ENCODE assay signal across 31 cellular contexts in genomic region chr20:34651200-34651599, GRCh38.
"Had no signal": no experiment of that assay in that cellular context is flagged by ENCODE, and none has a peak within 500 bp of the region (broad histone marks: within the 10 kb centered on the region; RNA-seq: fewer than 3 reads in every experiment).

No MANE protein-coding gene starts in this region.

- H3K36me3 ChIP-seq: brain microvascular endothelial cell, cardiac muscle cell had no signal

- H3K9me3 Mint-ChIP-seq: activated CD4-positive, alpha-beta memory T cell treated with anti-CD3 and anti-CD28 coated beads, Interleukin-2, amount 10 ng/mL, durations not matched to agents 7 days and 5 days; activated naive CD4-positive, alpha-beta T cell treated with anti-CD3 and anti-CD28 coated beads, Interleukin-2, amount 10 ng/mL, durations not matched to agents 7 days and 5 days; activated naive CD8-positive, alpha-beta T cell treated with anti-CD3 and anti-CD28 coated beads, Interleukin-2, amount 50 U/mL, for 24 hours; central memory CD8-positive, alpha-beta T cell had no signal

- H3K4me2 ChIP-seq: KMS-11 had no signal

- DNase-seq: activated CD4-positive, alpha-beta memory T cell treated with anti-CD3 and anti-CD28 coated beads, Interleukin-2, amount 10 ng/mL, durations not matched to agents 7 days and 5 days; activated CD4-positive, alpha-beta T cell treated with anti-CD3 and anti-CD28 coated beads for 1 hour; activated CD4-positive, alpha-beta T cell treated with anti-CD3 and anti-CD28 coated beads for 48 hours; activated CD4-positive, CD25-positive, alpha-beta regulatory T cell; activated CD8-positive, alpha-beta memory T cell treated with anti-CD3 and anti-CD28 coated beads for 24 hours; activated CD8-positive, alpha-beta memory T cell treated with anti-CD3 and anti-CD28 coated beads, Interleukin-2, amount 10 ng/mL, durations not matched to agents 7 days and 5 days; activated CD8-positive, alpha-beta memory T cell treated with anti-CD3 and anti-CD28 coated beads, Interleukin-2, amount 50 U/mL, for 48 hours; activated effector memory CD4-positive, alpha-beta T cell treated with Interleukin-2 at 50 U/mL for 16 hours; activated naive CD4-positive, alpha-beta T cell treated with anti-CD3 and anti-CD28 coated beads, Interleukin-2, amount 10 ng/mL, durations not matched to agents 7 days and 5 days; activated naive CD8-positive, alpha-beta T cell treated with anti-CD3 and anti-CD28 coated beads, Interleukin-2, amount 50 U/mL, for 24 hours; activated T-cell treated with anti-CD3 and anti-CD28 coated beads, Interleukin-2, amount 50 U/mL, for 1 hour; anterior cingulate cortex; brain microvascular endothelial cell; NCI-H1092 treated with DMSO at 0.1 percent for 48 hours; NCI-H1417; NCI-H146; NCI-H187; NCI-H2029 treated with DMSO at 0.1 percent for 48 hours; NCI-H2107; NCI-H226; NCI-H524 treated with DMSO at 0.1 percent for 48 hours; SHP77; SJCRH30; T1000; WERI-Rb-1 had no signal

- H3K27ac ChIP-seq: brain microvascular endothelial cell, cardiac muscle cell, KMS-11, SJCRH30, SK-N-MC, WERI-Rb-1 had no signal

- H3K9me3 ChIP-seq: SJCRH30 had no signal

- ATAC-seq: activated CD8-positive, alpha-beta memory T cell treated with anti-CD3 and anti-CD28 coated beads, Interleukin-2, amount 10 ng/mL, durations not matched to agents 7 days and 5 days; activated naive CD8-positive, alpha-beta T cell treated with anti-CD3 and anti-CD28 coated beads, Interleukin-2, amount 50 U/mL, for 24 hours; Panc1 had no signal

- H3K4me3 Mint-ChIP-seq: activated CD4-positive, alpha-beta memory T cell treated with anti-CD3 and anti-CD28 coated beads, Interleukin-2, amount 10 ng/mL, durations not matched to agents 7 days and 5 days; activated CD8-positive, alpha-beta memory T cell treated with anti-CD3 and anti-CD28 coated beads, Interleukin-2, amount 10 ng/mL, durations not matched to agents 7 days and 5 days; activated naive CD4-positive, alpha-beta T cell treated with anti-CD3 and anti-CD28 coated beads, Interleukin-2, amount 10 ng/mL, durations not matched to agents 7 days and 5 days; activated naive CD8-positive, alpha-beta T cell; activated naive CD8-positive, alpha-beta T cell treated with anti-CD3 and anti-CD28 coated beads, Interleukin-2, amount 50 U/mL, for 24 hours; central memory CD8-positive, alpha-beta T cell had no signal

- H3K27me3 Mint-ChIP-seq: activated CD4-positive, alpha-beta memory T cell treated with anti-CD3 and anti-CD28 coated beads, Interleukin-2, amount 10 ng/mL, durations not matched to agents 7 days and 5 days; activated CD8-positive, alpha-beta memory T cell treated with anti-CD3 and anti-CD28 coated beads, Interleukin-2, amount 10 ng/mL, durations not matched to agents 7 days and 5 days; activated naive CD4-positive, alpha-beta T cell treated with anti-CD3 and anti-CD28 coated beads, Interleukin-2, amount 10 ng/mL, durations not matched to agents 7 days and 5 days; activated naive CD8-positive, alpha-beta T cell; activated naive CD8-positive, alpha-beta T cell treated with anti-CD3 and anti-CD28 coated beads, Interleukin-2, amount 50 U/mL, for 24 hours; central memory CD8-positive, alpha-beta T cell had no signal

- H3K4me1 Mint-ChIP-seq: activated CD4-positive, alpha-beta memory T cell treated with anti-CD3 and anti-CD28 coated beads, Interleukin-2, amount 10 ng/mL, durations not matched to agents 7 days and 5 days; activated CD8-positive, alpha-beta memory T cell treated with anti-CD3 and anti-CD28 coated beads, Interleukin-2, amount 10 ng/mL, durations not matched to agents 7 days and 5 days; activated naive CD4-positive, alpha-beta T cell treated with anti-CD3 and anti-CD28 coated beads, Interleukin-2, amount 10 ng/mL, durations not matched to agents 7 days and 5 days; activated naive CD8-positive, alpha-beta T cell treated with anti-CD3 and anti-CD28 coated beads, Interleukin-2, amount 50 U/mL, for 24 hours; central memory CD8-positive, alpha-beta T cell had no signal

- H3K4me1 ChIP-seq: SJCRH30 had no signal

- H3K27ac Mint-ChIP-seq: activated CD4-positive, alpha-beta memory T cell treated with anti-CD3 and anti-CD28 coated beads, Interleukin-2, amount 10 ng/mL, durations not matched to agents 7 days and 5 days; activated CD8-positive, alpha-beta memory T cell treated with anti-CD3 and anti-CD28 coated beads, Interleukin-2, amount 10 ng/mL, durations not matched to agents 7 days and 5 days; activated naive CD4-positive, alpha-beta T cell treated with anti-CD3 and anti-CD28 coated beads, Interleukin-2, amount 10 ng/mL, durations not matched to agents 7 days and 5 days; activated naive CD8-positive, alpha-beta T cell; activated naive CD8-positive, alpha-beta T cell treated with anti-CD3 and anti-CD28 coated beads, Interleukin-2, amount 50 U/mL, for 24 hours had no signal

- H3K4me3 ChIP-seq: cardiac muscle cell, SJCRH30, SK-N-MC had no signal

- H3K27me3 ChIP-seq: brain microvascular endothelial cell, cardiac muscle cell, SJCRH30 had no signal

- H3K9ac ChIP-seq: KMS-11 had no signal
